1 cellular context compared by ENCODE assay signal in genomic region chr9:132987021-132987620, GRCh38.
A peak's percentile ranks its signal among the peaks of the same experiment; 100 is the strongest.
TF ChIP-seq lines count a peak whose summit lies in the region.

No MANE protein-coding gene starts in this region.

TF ChIP-seq in K562, 482 proteins besides CTCF, POLR2A, EP300 and RAD21:
- TF ChIP-seq THRA (IDR thresholded peaks at IDR 0.05) = no peak
- TF ChIP-seq TFAM (CRISPR knock-in tag; conservative IDR thresholded peaks at IDR 0.05) = no peak
- TF ChIP-seq HMG20B (CRISPR knock-in tag; IDR thresholded peaks at IDR 0.05) = no peak
- TF ChIP-seq EGR1 (conservative IDR thresholded peaks at IDR 0.05) = no peak
- TF ChIP-seq CLOCK (CRISPR knock-in tag; IDR thresholded peaks at IDR 0.05; ENCODE audit: borderline replicate concordance) = no peak
- TF ChIP-seq TRIM24 (IDR thresholded peaks at IDR 0.05) = no peak
- TF ChIP-seq RBFOX2 (IDR thresholded peaks at IDR 0.05; ENCODE audit: low read depth, low read length) = peak; percentile 54
- TF ChIP-seq ESRRB (CRISPR knock-in tag; IDR thresholded peaks at IDR 0.05; ENCODE audit: borderline replicate concordance) = no peak
- no peak for TF ChIP-seq CBX5 (IDR thresholded peaks at IDR 0.05; ENCODE audit: borderline replicate concordance, low read depth)
- TF ChIP-seq BRF2 (IDR thresholded peaks at IDR 0.05; ENCODE audit: borderline replicate concordance, insufficient read depth, insufficient read length) = no peak
- no peak for TF ChIP-seq HSF4 (CRISPR knock-in tag; IDR thresholded peaks at IDR 0.05; ENCODE audit: borderline replicate concordance)
- no peak for TF ChIP-seq SETDB1 (IDR thresholded peaks at IDR 0.05; ENCODE audit: low read length)
- no peak for TF ChIP-seq GTF2F1 (IDR thresholded peaks at IDR 0.05; ENCODE audit: low read depth, low read length)
- peak; percentile 14; the same call in 1 of the 2 replicates for TF ChIP-seq POLR2G (IDR thresholded peaks at IDR 0.05; ENCODE audit: low read depth, low read length)
- TF ChIP-seq NFIX (CRISPR knock-in tag; IDR thresholded peaks at IDR 0.05; ENCODE audit: low read depth) = no peak
